8 cellular contexts compared by ENCODE assay signal in the genomic region with DNA sequence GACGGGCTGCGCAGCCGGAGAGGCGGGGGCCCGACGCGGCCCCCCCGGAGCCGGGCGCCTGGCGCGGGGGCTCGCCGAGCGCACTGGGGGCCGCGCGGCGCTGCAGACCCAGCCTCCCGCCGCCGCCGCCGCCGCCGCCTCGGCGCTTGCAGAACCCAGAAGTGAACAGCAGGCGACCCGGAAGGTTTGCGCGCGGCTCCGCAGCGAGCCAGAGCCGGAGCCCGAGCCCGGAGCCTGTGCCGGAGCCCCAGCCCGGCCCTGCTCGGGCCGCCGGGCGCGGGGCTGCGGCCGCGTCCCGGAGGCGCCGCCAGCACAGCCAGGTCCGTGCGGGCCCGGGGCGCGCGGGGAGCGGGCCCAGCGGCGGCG. TPM values are rescaled to one million over a fixed set of nuclear protein-coding genes. Genes with fewer than 3 reads are reported as not detected.
DNase-seq lines count a peak whose midpoint lies in the region; ATAC-seq, FAIRE-seq and TF ChIP-seq lines count a peak whose summit lies in the region.

A gene with protein sequence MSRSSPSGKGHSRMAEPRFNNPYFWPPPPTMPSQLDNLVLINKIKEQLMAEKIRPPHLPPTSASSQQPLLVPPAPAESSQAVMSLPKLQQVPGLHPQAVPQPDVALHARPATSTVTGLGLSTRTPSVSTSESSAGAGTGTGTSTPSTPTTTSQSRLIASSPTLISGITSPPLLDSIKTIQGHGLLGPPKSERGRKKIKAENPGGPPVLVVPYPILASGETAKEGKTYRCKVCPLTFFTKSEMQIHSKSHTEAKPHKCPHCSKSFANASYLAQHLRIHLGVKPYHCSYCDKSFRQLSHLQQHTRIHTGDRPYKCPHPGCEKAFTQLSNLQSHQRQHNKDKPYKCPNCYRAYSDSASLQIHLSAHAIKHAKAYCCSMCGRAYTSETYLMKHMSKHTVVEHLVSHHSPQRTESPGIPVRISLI (plus strand): TSS at position 158 of the 366 bp plus-strand sequence. CDS start 14,083 bp downstream, outside the sequence.

- no peak within 1 kb of the TSS for H2AFZ ChIP-seq in HepG2 (ENCODE audit: low read length)

- ATAC-seq in HepG2, result peak; percentile 6; the same call in 1 of the 3 replicates

- TF ChIP-seq RAD21 in HepG2 (CRISPR knock-in tag; IDR thresholded peaks at IDR 0.05), result no peak

- peaks cover 53% of the 10 kb centered on the region for H3K4me1 ChIP-seq in HepG2 (ENCODE audit: insufficient read depth, low read length)

- H3K9me3 Mint-ChIP-seq in activated CD4-positive, alpha-beta memory T cell treated with anti-CD3 and anti-CD28 coated beads for 36 hours, result no peaks in the 10 kb centered on the region

- peak within 1 kb of the TSS; percentile 98 for H3K4me3 Mint-ChIP-seq in activated CD4-positive, alpha-beta memory T cell treated with anti-CD3 and anti-CD28 coated beads for 36 hours

- WGBS in HepG2 (ENCODE audit: low lambda C conversion rate), result no CpG with 5 or more reads among the region's 61 CpGs

- peak within 1 kb of the TSS; percentile 95 for H3K4me2 ChIP-seq in HepG2 (ENCODE audit: low read depth, low read length)

- TF ChIP-seq POLR2A in H54 (IDR thresholded peaks at IDR 0.05; ENCODE audit: low read depth, low read length) (no peak), HepG2 (IDR thresholded peaks at IDR 0.05; ENCODE audit: insufficient read depth in 1 of 2, low read depth in 2 of 2, low read length in 2 of 2) (no peak; a peak in 1 of 4 replicates)

- DNase-seq in D341Med (ENCODE audit: low spot score), result peak; percentile 85
- DNase-seq in H54 (ENCODE audit: insufficient read length, low spot score), result peak; percentile 76
- DNase-seq in NCI-H446 (lab: John Stamatoyannopoulos, UW), result peak; percentile 21 to 45
- peak; percentile 71 for DNase-seq in activated CD4-positive, alpha-beta memory T cell treated with anti-CD3 and anti-CD28 coated beads for 36 hours
- peak in 7 of 10 donors; percentile 36 to 70 (median 47) for DNase-seq in dorsolateral prefrontal cortex
- no peak for DNase-seq in HepG2 (ENCODE audit: low spot score)
- peak; percentile 52 to 57 for DNase-seq in stimulated activated CD4-positive, alpha-beta T cell treated with anti-CD3 and anti-CD28 coated beads, Interleukin-2, amount 100 ng/mL, for 48 hours
- no peak for DNase-seq in A172 (ENCODE audit: low spot score)

- BruUV-seq in HepG2 (replicated peaks; lab: Mats Ljungman, UMichigan), result no TSS peak

- CTCF ChIA-PET in activated CD4-positive, alpha-beta memory T cell treated with anti-CD3 and anti-CD28 coated beads for 36 hours (lab: Charles Lee), result no interaction called here
- CTCF ChIA-PET in HepG2 (lab: Yijun Ruan, JAX; ENCODE audit: low intra/inter-chr PET ratio, low total read pairs), result no interaction called here

- peak within 1 kb of the TSS; percentile 96 for H3K27ac Mint-ChIP-seq in activated CD4-positive, alpha-beta memory T cell treated with anti-CD3 and anti-CD28 coated beads for 36 hours

- H3K27ac ChIP-seq in dorsolateral prefrontal cortex (peak within 1 kb of the TSS; percentile 35 to 96 (median 89)), HepG2 (ENCODE audit: extremely low read length, insufficient read depth, low read length) (peak within 1 kb of the TSS; percentile 97)

- H3K36me3 ChIP-seq in HepG2 (replicated peaks in 1 of 2; ENCODE audit: control insufficient read depth in 1 of 2, insufficient read depth in 2 of 2, low read length in 2 of 2), result no peaks in the 10 kb centered on the region

- peaks cover 3% of the 10 kb centered on the region for H3K36me3 Mint-ChIP-seq in activated CD4-positive, alpha-beta memory T cell treated with anti-CD3 and anti-CD28 coated beads for 36 hours

- peaks cover 13% of the 10 kb centered on the region for H4K20me1 ChIP-seq in HepG2 (ENCODE audit: insufficient read depth, low read length)

- POLR2A ChIA-PET in activated CD4-positive, alpha-beta memory T cell treated with anti-CD3 and anti-CD28 coated beads for 36 hours (lab: Charles Lee), result no interaction called here
- POLR2A ChIA-PET in HepG2 (lab: Yijun Ruan, JAX), result no interaction called here

- TF ChIP-seq EP300 in HepG2 (IDR thresholded peaks at IDR 0.05; ENCODE audit: low read depth in 2 of 2, low read length in 2 of 2) (no peak), HepG2 (CRISPR knock-in tag; IDR thresholded peaks at IDR 0.05; ENCODE audit: borderline replicate concordance) (no peak)

- H3K9me3 ChIP-seq in HepG2 (ENCODE audit: low read length), result no peaks in the 10 kb centered on the region

- FAIRE-seq in H54 (lab: Jason Lieb, UNC) (no peak), HepG2 (lab: Jason Lieb, UNC) (no peak)

- no peaks in the 10 kb centered on the region for H3K27me3 Mint-ChIP-seq in activated CD4-positive, alpha-beta memory T cell treated with anti-CD3 and anti-CD28 coated beads for 36 hours

- intact Hi-C loops in activated CD4-positive, alpha-beta memory T cell treated with anti-CD3 and anti-CD28 coated beads for 36 hours (cut with micrococcal nuclease), result loop anchor here (2.0 to 5.0 kb wide), 2 partner anchors 76 to 91 kb away; no protein-coding TSS in a partner anchor
- intact Hi-C loops in dorsolateral prefrontal cortex (cut with DNase I) (loop anchor here (5.0 kb wide), 4 partner anchors 74 to 129 kb away; a partner anchor contains a TSS), HepG2 (cut with micrococcal nuclease; ENCODE audit: unreplicated experiment) (loop anchor here (5.0 to 10.0 kb wide), 2 partner anchors 39 to 132 kb away; no protein-coding TSS in a partner anchor)

- H3K9ac ChIP-seq in HepG2 (ENCODE audit: insufficient read depth, low read depth, low read length), result peak within 1 kb of the TSS; percentile 90

- TF ChIP-seq CTCF in dorsolateral prefrontal cortex (IDR thresholded peaks at IDR 0.05 in 54 of 56, conservative IDR thresholded peaks at IDR 0.05 in 2 of 56; ENCODE audit: low read depth in 1 of 56, partially characterized antibody in 56 of 56) (no peak), HepG2 (CRISPR knock-in tag; IDR thresholded peaks at IDR 0.05) (no peak)

- H3K4me3 ChIP-seq in dorsolateral prefrontal cortex, result peak within 1 kb of the TSS; percentile 45 to 85 (median 74)
- peak within 1 kb of the TSS; percentile 72 to 98 (median 86) for H3K4me3 ChIP-seq in HepG2 (replicated peaks in 1 of 3; ENCODE audit: insufficient read depth in 1 of 3, low read depth in 2 of 3, low read length in 3 of 3)

- H3K4me1 Mint-ChIP-seq in activated CD4-positive, alpha-beta memory T cell treated with anti-CD3 and anti-CD28 coated beads for 36 hours (ENCODE audit: low read depth), result peaks cover 35% of the 10 kb centered on the region

- in situ Hi-C loops in HepG2 (cut with HindIII; ENCODE audit: extremely low pct_ligation_motif_present, low pct_unique_long_range_greater_than_20kb), result no loop called here

- peaks cover 39% of the 10 kb centered on the region for H3K79me2 ChIP-seq in HepG2 (ENCODE audit: insufficient read depth, low read length)

- H3K27me3 ChIP-seq in dorsolateral prefrontal cortex (no peaks in the 10 kb centered on the region), HepG2 (ENCODE audit: control insufficient read depth in 1 of 2, insufficient read depth in 2 of 2, low read length in 2 of 2) (no peaks in the 10 kb centered on the region; a peak in 1 of 5 replicates)

TF ChIP-seq in HepG2, 621 proteins besides CTCF, POLR2A, EP300 and RAD21 (continues in another document):
- peak; percentile 39 for TF ChIP-seq GABPA (IDR thresholded peaks at IDR 0.05; ENCODE audit: low read depth, low read length)
- no peak for TF ChIP-seq GABPA (CRISPR knock-in tag; IDR thresholded peaks at IDR 0.05; ENCODE audit: low read depth)
- TF ChIP-seq HNRNPK (IDR thresholded peaks at IDR 0.05; ENCODE audit: low read depth, low read length, poor library complexity, severe bottlenecking), result no peak
- TF ChIP-seq RBFOX2 (IDR thresholded peaks at IDR 0.05; ENCODE audit: low read depth, low read length), result peak; percentile 68
- TF ChIP-seq GABPB1 (CRISPR knock-in tag; IDR thresholded peaks at IDR 0.05), result 0 out of 2 replicates have a peak, but pooled peaks have one; percentile 10

RNA-seq across cellular contexts. Expression of the gene that starts here (rescaled TPM):
- total RNA-seq in activated CD4-positive, alpha-beta memory T cell treated with anti-CD3 and anti-CD28 coated beads for 36 hours, result 10 to 100 TPM in 1 of 2 experiments, 1 to 10 TPM in 1; 8.7 to 12.9 TPM
- total RNA-seq in dorsolateral prefrontal cortex (10 to 100 TPM; 27.3 to 59.9 (median 41.1) TPM), HepG2 (2016; rRNA removed; fragmentation: Illumina TruSeq; extraction: Trizol) (8.3 TPM in 2 replicates)
- total RNA-seq in HepG2 (2016; cell fraction: cytosol; rRNA removed; fragmentation: Illumina TruSeq; extraction: Trizol; ENCODE audit: low read depth), result 6.7 and 7.0 TPM in 2 replicates
- total RNA-seq in HepG2 (2016; cell fraction: insoluble cytoplasmic fraction; rRNA removed; fragmentation: Illumina TruSeq; extraction: Trizol), result 7.8 and 9.0 TPM in 2 replicates
- 16.5 and 17.3 TPM in 2 replicates for total RNA-seq in HepG2 (2016; cell fraction: membrane; rRNA removed; fragmentation: Illumina TruSeq; extraction: Trizol)
- total RNA-seq in HepG2 (2016; cell fraction: nucleus; rRNA removed; fragmentation: Illumina TruSeq; extraction: Trizol), result 6.2 and 7.0 TPM in 2 replicates
- polyA plus RNA-seq in HepG2 (2011; rRNA removed), result 14.2 and 16.6 TPM in 2 replicates
- polyA plus RNA-seq in HepG2 (2011; cell fraction: cytosol; rRNA removed), result 5.7 and 9.0 TPM in 2 replicates
- 18.1 and 28.2 TPM in 2 replicates for polyA plus RNA-seq in HepG2 (2011; cell fraction: nucleus; rRNA removed)
- 14.1 and 14.8 TPM in 2 replicates for polyA plus RNA-seq in HepG2 (2012)
- polyA plus RNA-seq in HepG2 (2016; cell fraction: cytosol; fragmentation: Illumina TruSeq; extraction: Trizol; ENCODE audit: low read depth), result 9.7 and 10.9 TPM in 2 replicates
- polyA plus RNA-seq in HepG2 (2016; cell fraction: insoluble cytoplasmic fraction; fragmentation: Illumina TruSeq; extraction: Trizol; ENCODE audit: low read depth), result 16.7 and 21.5 TPM in 2 replicates
- polyA plus RNA-seq in HepG2 (2016; cell fraction: membrane; fragmentation: Illumina TruSeq; extraction: Trizol; ENCODE audit: low read depth), result 25.7 and 28.3 TPM in 2 replicates
- polyA plus RNA-seq in HepG2 (2016; cell fraction: nucleus; fragmentation: Illumina TruSeq; extraction: Trizol; ENCODE audit: insufficient read depth, low read depth), result 26.0 and 26.9 TPM in 2 replicates
- 11.9 and 29.1 TPM in 2 replicates for polyA minus RNA-seq in HepG2 (2011; rRNA and poly(A)+ RNA removed; ENCODE audit: low replicate concordance)
- 9.2 and 12.5 TPM in 2 replicates for polyA minus RNA-seq in HepG2 (2011; cell fraction: cytosol; rRNA and poly(A)+ RNA removed)
- 6.3 and 7.6 TPM in 2 replicates for polyA minus RNA-seq in HepG2 (2011; cell fraction: nucleus; rRNA and poly(A)+ RNA removed)
- 3.5 and 10.5 TPM in 2 replicates for total RNA-seq in A172 (2014; rRNA removed; shearing (Covaris generic))

Comparison
In these comparisons a context has a peak if more than half of its experiments do, and no peak if none do; other contexts are left out.
1. DNase-seq: peak in D341Med (single experiment), H54 (single experiment), NCI-H446 (2 of 2), activated CD4-positive, alpha-beta memory T cell treated with anti-CD3 and anti-CD28 coated beads for 36 hours (single experiment), dorsolateral prefrontal cortex (7 of 10) and stimulated activated CD4-positive, alpha-beta T cell treated with anti-CD3 and anti-CD28 coated beads, Interleukin-2, amount 100 ng/mL, for 48 hours (2 of 2); none in HepG2 (single experiment) and A172 (single experiment).